Comparison of ENCODE assay signal across 18 cellular contexts in the genomic region with DNA sequence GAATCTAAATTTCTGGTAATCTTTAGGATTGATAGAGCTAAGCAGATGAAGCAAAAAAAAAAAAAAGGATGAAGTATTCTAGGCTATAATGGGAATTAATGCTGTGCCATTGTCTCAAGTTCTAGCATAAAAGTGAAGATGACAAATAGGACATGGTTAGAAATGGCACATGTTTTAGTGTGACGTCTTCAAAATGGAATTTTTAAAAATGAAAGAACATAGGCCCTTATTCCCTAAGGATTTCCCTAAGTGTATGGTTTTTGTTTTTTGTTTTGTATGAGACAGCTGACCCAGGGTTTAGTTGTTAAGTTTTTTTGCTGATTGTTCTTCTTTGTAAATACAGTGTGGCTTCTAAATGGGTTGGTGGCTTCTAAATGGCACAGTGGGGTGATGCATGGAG. TPM values are rescaled to one million over a fixed set of nuclear protein-coding genes. Genes with fewer than 3 reads are reported as not detected.
DNase-seq lines count a peak whose midpoint lies in the region; ATAC-seq, FAIRE-seq and TF ChIP-seq lines count a peak whose summit lies in the region.
"Had no signal": no experiment of that assay in that cellular context is flagged by ENCODE, and none has a peak within 500 bp of the region (broad histone marks: within the 10 kb centered on the region; RNA-seq: fewer than 3 reads in every experiment).

No MANE protein-coding gene starts in this region.

- peaks cover 0 to 13% (median 0%) of the 10 kb centered on the region in 9 donors for H3K36me3 ChIP-seq in heart right ventricle
- no peaks in the 10 kb centered on the region for H3K36me3 ChIP-seq in pancreas
- H3K36me3 ChIP-seq: right lobe of liver, transverse colon had no signal

- H3K4me3 ChIP-seq in heart right ventricle = no peak overlapping the region
- no peak overlapping the region for H3K4me3 ChIP-seq in pancreas
- H3K4me3 ChIP-seq: K562, right lobe of liver, transverse colon had no signal

- FAIRE-seq in pancreas (lab: Jason Lieb, UNC) = no peak
- FAIRE-seq: K562 had no signal

- 47 to 52% methylated on average over 1 of the region's 1 CpG for WGBS in heart right ventricle, 2 donors
- WGBS in pancreas, 2 donors = 90 to 93% methylated on average over 1 of the region's 1 CpG

- H3K36me3 Mint-ChIP-seq in glutamatergic neuron (ENCODE audit: unreplicated experiment) = peaks cover under 1% of the 10 kb centered on the region
- H3K36me3 Mint-ChIP-seq in stimulated activated naive B cell treated with anti-CD40 and anti-IgM and Interleukin-4, amounts not matched to agents 10 μg/mL and 1 μg/mL and 100 μg/mL, for 72 hours = peaks cover 52 to 71% of the 10 kb centered on the region in 2 donors

- H3K27me3 ChIP-seq in heart right ventricle = no peaks in the 10 kb centered on the region
- no peaks in the 10 kb centered on the region for H3K27me3 ChIP-seq in pancreas
- H3K27me3 ChIP-seq: right lobe of liver, transverse colon had no signal

- H3K9me3 ChIP-seq in heart right ventricle = no peaks in the 10 kb centered on the region
- no peaks in the 10 kb centered on the region for H3K9me3 ChIP-seq in pancreas
- H3K9me3 ChIP-seq: right lobe of liver, transverse colon had no signal

- H3K4me1 ChIP-seq in heart right ventricle (peaks cover 4 to 90% (median 61%) of the 10 kb centered on the region in 9 donors), pancreas (peaks cover 7 to 28% (median 13%) of the 10 kb centered on the region in 3 donors)
- H3K4me1 ChIP-seq: right lobe of liver had no signal

- H3K9me3 Mint-ChIP-seq in glutamatergic neuron (ENCODE audit: unreplicated experiment) = peaks cover 10% of the 10 kb centered on the region
- no peaks in the 10 kb centered on the region for H3K9me3 Mint-ChIP-seq in stimulated activated naive B cell treated with anti-CD40 and anti-IgM and Interleukin-4, amounts not matched to agents 10 μg/mL and 1 μg/mL and 100 μg/mL, for 72 hours
- H3K9me3 Mint-ChIP-seq: naive B cell had no signal

- H3K4me3 Mint-ChIP-seq in glutamatergic neuron (ENCODE audit: unreplicated experiment) = peak overlapping the region; percentile 60
- H3K4me3 Mint-ChIP-seq in stimulated activated naive B cell treated with anti-CD40 and anti-IgM and Interleukin-4, amounts not matched to agents 10 μg/mL and 1 μg/mL and 100 μg/mL, for 72 hours = no peak overlapping the region

- DNase-seq in heart right ventricle = no peak
- no peak for DNase-seq in left ventricle myocardium superior
- DNase-seq in glutamatergic neuron = no peak
- no peak for DNase-seq in stimulated activated naive B cell treated with anti-CD40 and anti-IgM and Interleukin-4, amounts not matched to agents 10 μg/mL and 1 μg/mL and 100 μg/mL, for 72 hours
- DNase-seq in pancreas = no peak
- DNase-seq in NCI-H1694 (lab: John Stamatoyannopoulos, UW) = no peak
- DNase-seq: activated CD4-positive, alpha-beta T cell treated with anti-CD3 and anti-CD28 coated beads, Interleukin-2, amount 50 U/mL, for 4 hours; anterior cingulate cortex; naive B cell; NCI-H1092; NCI-H774; right lobe of liver; stimulated activated CD4-positive, alpha-beta T cell treated with anti-CD3 and anti-CD28 coated beads, Interleukin-4, amount 100 ng/mL, for 1 hour; transverse colon had no signal

- no peak overlapping the region for H3K27ac Mint-ChIP-seq in glutamatergic neuron (ENCODE audit: unreplicated experiment)
- H3K27ac Mint-ChIP-seq in stimulated activated naive B cell treated with anti-CD40 and anti-IgM and Interleukin-4, amounts not matched to agents 10 μg/mL and 1 μg/mL and 100 μg/mL, for 72 hours = peak overlapping the region; percentile 7

- ATAC-seq in heart right ventricle (peak in 1 of 8 donors; percentile 24), left ventricle myocardium superior (no peak), SK-N-SH treated with all-trans-retinoic acid at 6 μM for 48 hours (no peak), pancreas (no peak), GM18873 (IDR thresholded peaks at IDR 0.05; ENCODE audit: low FRiP score, unreplicated experiment) (no peak)
- ATAC-seq in stimulated activated naive B cell treated with anti-CD40 and anti-IgM and Interleukin-4, amounts not matched to agents 10 μg/mL and 1 μg/mL and 100 μg/mL, for 72 hours (replicated peaks) = no peak
- ATAC-seq: K562, Panc1, right lobe of liver had no signal

- TF ChIP-seq CTCF in heart right ventricle (IDR thresholded peaks at IDR 0.05) (no peak), glutamatergic neuron (IDR thresholded peaks at IDR 0.05; ENCODE audit: partially characterized antibody, unreplicated experiment) (no peak), pancreas (IDR thresholded peaks at IDR 0.05) (no peak)

- intact Hi-C loops in heart right ventricle (cut with DNase I) (loop anchor here in 7 of 10 donors (2.0 to 10.0 kb wide), 7 partner anchors 43 to 166 kb away; no protein-coding TSS in a partner anchor), left ventricle myocardium superior (cut with micrococcal nuclease) (no loop called here), pancreas (cut with DNase I) (no loop called here)

- peaks cover 3% of the 10 kb centered on the region for H3K27me3 Mint-ChIP-seq in glutamatergic neuron (ENCODE audit: unreplicated experiment)
- no peaks in the 10 kb centered on the region for H3K27me3 Mint-ChIP-seq in stimulated activated naive B cell treated with anti-CD40 and anti-IgM and Interleukin-4, amounts not matched to agents 10 μg/mL and 1 μg/mL and 100 μg/mL, for 72 hours
- H3K27me3 Mint-ChIP-seq: naive B cell had no signal

- peaks cover 44% of the 10 kb centered on the region for H3K4me1 Mint-ChIP-seq in glutamatergic neuron (ENCODE audit: low read depth, unreplicated experiment)
- peaks cover 51 to 88% of the 10 kb centered on the region in 2 donors for H3K4me1 Mint-ChIP-seq in stimulated activated naive B cell treated with anti-CD40 and anti-IgM and Interleukin-4, amounts not matched to agents 10 μg/mL and 1 μg/mL and 100 μg/mL, for 72 hours

- H3K27ac ChIP-seq in heart right ventricle (peak overlapping the region in 6 of 10 donors; percentile 45 to 75 (median 55)), pancreas (no peak overlapping the region)
- H3K27ac ChIP-seq: right lobe of liver, transverse colon had no signal

TF ChIP-seq in SK-N-SH treated with all-trans-retinoic acid at 6 μM for 48 hours, 23 proteins besides CTCF, POLR2A, EP300 and RAD21:
- no peak for TF ChIP-seq POU6F1 (CRISPR knock-in tag; IDR thresholded peaks at IDR 0.05; ENCODE audit: borderline replicate concordance, low read depth)
- no peak for TF ChIP-seq CSDC2 (CRISPR knock-in tag; IDR thresholded peaks at IDR 0.05)
- TF ChIP-seq ZNF8 (CRISPR knock-in tag; IDR thresholded peaks at IDR 0.05) = no peak
- no peak for TF ChIP-seq TOX (CRISPR knock-in tag; IDR thresholded peaks at IDR 0.05; ENCODE audit: borderline replicate concordance)
- no peak for TF ChIP-seq ZFP3 (CRISPR knock-in tag; IDR thresholded peaks at IDR 0.05)
- 0 out of 2 replicates have a peak, but pooled peaks have one; percentile 23 for TF ChIP-seq ISL1 (CRISPR knock-in tag; IDR thresholded peaks at IDR 0.05)
- no peak for TF ChIP-seq RARB (CRISPR knock-in tag; IDR thresholded peaks at IDR 0.05)
TF ChIP-seq in SK-N-SH treated with all-trans-retinoic acid at 6 μM for 48 hours: peak in this region for 1.

RNA-seq across cellular contexts. Expression of gene TLE4, which starts 7.1 kb away (rescaled TPM):
- total RNA-seq in heart right ventricle = 10 to 100 TPM in 8 of 10 donors, 1 to 10 TPM in 2; 9.5 to 17.3 (median 13.1) TPM
- polyA plus RNA-seq in heart right ventricle = 1 to 10 TPM; 4.2 to 5.9 TPM
- total RNA-seq in left ventricle myocardium superior = 10.7 TPM
- total RNA-seq in glutamatergic neuron (ENCODE audit: unreplicated experiment) = 97.4 TPM
- total RNA-seq in pancreas = 10 to 100 TPM in 3 of 6 donors, 1 to 10 TPM in 3; 8.0 to 19.0 (median 10.3) TPM
- 1 to 10 TPM; 2.8 to 4.1 TPM for polyA plus RNA-seq in pancreas

Comparison
In these comparisons a context has a peak if more than half of its experiments do, and no peak if none do; other contexts are left out.
1. intact Hi-C loops: an anchor here in heart right ventricle (2.0 to 10.0 kb wide); none called in left ventricle myocardium superior and pancreas.
2. H3K27ac ChIP-seq: peak in heart right ventricle (6 of 10); none in pancreas (0 of 4).